In the genomic region with DNA sequence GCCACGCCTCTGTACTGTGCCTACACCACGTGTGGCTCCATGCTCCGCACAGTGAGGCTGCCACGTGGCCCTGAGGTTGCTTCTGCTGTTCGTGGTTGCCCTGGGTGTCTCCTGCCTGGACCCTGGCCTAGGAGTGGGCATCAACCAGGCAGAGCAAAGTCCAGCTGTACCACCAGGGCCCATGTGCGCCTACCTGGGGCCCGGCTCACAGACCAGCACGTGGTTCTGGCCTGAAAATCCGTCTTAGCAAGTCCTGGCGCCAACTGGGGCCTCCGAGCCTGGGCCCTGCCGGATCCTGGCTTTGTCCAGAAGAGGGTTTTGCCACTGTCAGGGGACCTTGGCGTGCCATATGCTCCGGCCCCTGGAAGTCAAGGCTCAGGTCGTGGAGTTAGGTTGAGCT, we compare ENCODE assay signal across 26 cellular contexts.
DNase-seq lines count a peak whose midpoint lies in the region; ATAC-seq, FAIRE-seq and TF ChIP-seq lines count a peak whose summit lies in the region.
"Had no signal": no experiment of that assay in that cellular context is flagged by ENCODE, and none has a peak within 500 bp of the region (broad histone marks: within the 10 kb centered on the region; RNA-seq: fewer than 3 reads in every experiment).

No MANE protein-coding gene starts in this region.

- no peak overlapping the region for H3K27ac ChIP-seq in K562 (ENCODE audit: extremely low read depth, low read depth, low read length)
- H3K27ac ChIP-seq: BLaER1 had no signal

- H3K4me2 ChIP-seq in K562 (ENCODE audit: insufficient read depth, low read length): no peak overlapping the region
- H3K4me2 ChIP-seq: BLaER1 had no signal

- ATAC-seq in stimulated activated naive CD8-positive, alpha-beta T cell treated with anti-CD3 and anti-CD28 coated beads, Interleukin-15, Interleukin-2, amounts not matched to agents 100 U/mL and 50 U/mL, for 24 hours: peak; percentile 6
- no peak for ATAC-seq in stimulated activated naive CD8-positive, alpha-beta T cell treated with anti-CD3 and anti-CD28 coated beads, Interleukin-15, amount 100 ng/mL, for 72 hours
- peak; percentile 25; the same call in 2 of the 3 replicates for ATAC-seq in K562
- ATAC-seq: GM12878 had no signal

- H3K9me3 ChIP-seq in K562 (replicated peaks; ENCODE audit: control insufficient read depth, insufficient read depth, low read depth, low read length): no peaks in the 10 kb centered on the region
- H3K9me3 ChIP-seq: BE2C, BLaER1 had no signal

- H3K9ac ChIP-seq in K562 (ENCODE audit: insufficient read depth in 1 of 2, low read depth in 2 of 2, low read length in 2 of 2): no peak overlapping the region; a peak in 1 of 4 replicates
- H3K9ac ChIP-seq: BLaER1 had no signal

- no peak for DNase-seq in stimulated activated naive CD8-positive, alpha-beta T cell treated with anti-CD3 and anti-CD28 coated beads, Interleukin-15, Interleukin-2, amounts not matched to agents 100 U/mL and 50 U/mL, for 24 hours
- DNase-seq in stimulated activated naive CD8-positive, alpha-beta T cell treated with anti-CD3 and anti-CD28 coated beads, Interleukin-15, amount 100 ng/mL, for 72 hours: no peak
- no peak for DNase-seq in K562 (ENCODE audit: extremely low read depth in 1 of 4, low spot score in 3 of 4)
- DNase-seq in LoVo (ENCODE audit: low spot score): no peak
- no peak for DNase-seq in HTR-8/SVneo (ENCODE audit: insufficient read length, low spot score)
- DNase-seq: 8988T; ACHN; BE2C; C1 segment of cervical spinal cord; CD4-positive, alpha-beta memory T cell; CD4-positive, CD25-positive, alpha-beta regulatory T cell; CD8-positive, alpha-beta memory T cell; COR-L47; DMS 273 treated with DMSO at 0.1 percent for 48 hours; DMS153; DMS53; DMS79; DND-41; EL; GDM1 had no signal

- H3K4me3 ChIP-seq in K562: no peak overlapping the region
- H3K4me3 ChIP-seq: BLaER1, GM12878 had no signal

- no peak for TF ChIP-seq POLR2A in K562 (conservative IDR thresholded peaks at IDR 0.05)

- H3K27ac Mint-ChIP-seq in stimulated activated naive CD8-positive, alpha-beta T cell treated with anti-CD3 and anti-CD28 coated beads, Interleukin-15, amount 100 ng/mL, for 72 hours: no peak overlapping the region
- H3K27ac Mint-ChIP-seq: CD14-positive monocyte; CD4-positive, alpha-beta memory T cell; CD4-positive, CD25-positive, alpha-beta regulatory T cell; CD8-positive, alpha-beta memory T cell had no signal

- no TSS peak for BruUV-seq in K562 (replicated peaks; lab: Mats Ljungman, UMichigan)

- H3K4me1 Mint-ChIP-seq in stimulated activated naive CD8-positive, alpha-beta T cell treated with anti-CD3 and anti-CD28 coated beads, Interleukin-15, amount 100 ng/mL, for 72 hours: no peaks in the 10 kb centered on the region
- H3K4me1 Mint-ChIP-seq: CD14-positive monocyte; CD4-positive, alpha-beta memory T cell; CD4-positive, CD25-positive, alpha-beta regulatory T cell; CD8-positive, alpha-beta memory T cell had no signal

- H3K9me3 Mint-ChIP-seq in stimulated activated naive CD8-positive, alpha-beta T cell treated with anti-CD3 and anti-CD28 coated beads, Interleukin-15, amount 100 ng/mL, for 72 hours: no peaks in the 10 kb centered on the region
- H3K9me3 Mint-ChIP-seq: CD14-positive monocyte; CD4-positive, alpha-beta memory T cell; CD4-positive, CD25-positive, alpha-beta regulatory T cell; CD8-positive, alpha-beta memory T cell had no signal

- H3K9me1 ChIP-seq in K562 (ENCODE audit: control insufficient read depth, insufficient read depth, low read length): no peaks in the 10 kb centered on the region

- WGBS in K562 (ENCODE audit: insufficient coverage, low coverage, missing lambda C conversion rate): 3% methylated on average over 15 of the region's 15 CpGs

- no peak overlapping the region for H2AFZ ChIP-seq in K562 (ENCODE audit: low read depth, low read length)

- peaks cover 7% of the 10 kb centered on the region; the same call in 1 of the 2 replicates for H4K20me1 ChIP-seq in K562 (replicated peaks; ENCODE audit: control insufficient read depth, insufficient read depth, low read length)

- no peak overlapping the region for H3K4me3 Mint-ChIP-seq in stimulated activated naive CD8-positive, alpha-beta T cell treated with anti-CD3 and anti-CD28 coated beads, Interleukin-15, amount 100 ng/mL, for 72 hours
- H3K4me3 Mint-ChIP-seq: CD14-positive monocyte; CD4-positive, alpha-beta memory T cell; CD4-positive, CD25-positive, alpha-beta regulatory T cell; CD8-positive, alpha-beta memory T cell had no signal

- CTCF ChIA-PET in K562 (lab: Yijun Ruan, JAX; ENCODE audit: low intra/inter-chr PET ratio): no interaction called here

- intact Hi-C loops in K562 (cut with micrococcal nuclease): no loop called here

- TF ChIP-seq CTCF in K562 (IDR thresholded peaks at IDR 0.05 in 2 of 3, conservative IDR thresholded peaks at IDR 0.05 in 1 of 3; ENCODE audit: insufficient read depth in 2 of 3, low read depth in 1 of 3, low read length in 3 of 3): no peak

- H3K4me1 ChIP-seq in K562 (replicated peaks in 1 of 2; ENCODE audit: control insufficient read depth in 2 of 2, insufficient read depth in 2 of 2, low read length in 2 of 2): peaks cover 0 to 10% of the 10 kb centered on the region in 2 experiments; a peak in 2 of 5 replicates
- H3K4me1 ChIP-seq: BE2C, BLaER1 had no signal

- no peak for TF ChIP-seq RAD21 in K562 (CRISPR knock-in tag; conservative IDR thresholded peaks at IDR 0.05 in 1 of 2, IDR thresholded peaks at IDR 0.05 in 1 of 2)

- FAIRE-seq in K562 (lab: Jason Lieb, UNC) (no peak), HTR-8/SVneo (lab: Jason Lieb, UNC) (no peak)
- FAIRE-seq: A204.1, GM12878, GM12892, GM18507 had no signal

- in situ Hi-C loops in K562 (cut with MboI): loop anchor here (25.0 kb wide), 1 partner anchor 221 kb away; no protein-coding TSS in a partner anchor

- H3K27me3 Mint-ChIP-seq in stimulated activated naive CD8-positive, alpha-beta T cell treated with anti-CD3 and anti-CD28 coated beads, Interleukin-15, amount 100 ng/mL, for 72 hours: no peaks in the 10 kb centered on the region
- H3K27me3 Mint-ChIP-seq: CD4-positive, alpha-beta memory T cell; CD4-positive, CD25-positive, alpha-beta regulatory T cell; CD8-positive, alpha-beta memory T cell had no signal

- H3K27me3 ChIP-seq in K562 (ENCODE audit: control insufficient read depth in 2 of 2, insufficient read depth in 2 of 2, low read length in 2 of 2): peaks cover 6 to 35% of the 10 kb centered on the region in 2 experiments; a peak in 3 of 5 replicates

- H3K36me3 ChIP-seq in K562 (ENCODE audit: control insufficient read depth, insufficient read depth, low read length): no peaks in the 10 kb centered on the region
- H3K36me3 ChIP-seq: BE2C, BLaER1 had no signal

- no peaks in the 10 kb centered on the region for H3K79me2 ChIP-seq in K562 (ENCODE audit: control insufficient read depth, insufficient read depth, low read length)

- POLR2A ChIA-PET in K562 (lab: Yijun Ruan, JAX): interaction anchor here (0.5 kb wide), 1 partner anchor 38 kb away, joined by 3 read pairs; no protein-coding TSS in a partner anchor

- TF ChIP-seq EP300 in K562 (IDR thresholded peaks at IDR 0.05; ENCODE audit: low read length): no peak

TF ChIP-seq in K562, 482 proteins besides CTCF, POLR2A, EP300 and RAD21:
- TF ChIP-seq, protein P1, sequence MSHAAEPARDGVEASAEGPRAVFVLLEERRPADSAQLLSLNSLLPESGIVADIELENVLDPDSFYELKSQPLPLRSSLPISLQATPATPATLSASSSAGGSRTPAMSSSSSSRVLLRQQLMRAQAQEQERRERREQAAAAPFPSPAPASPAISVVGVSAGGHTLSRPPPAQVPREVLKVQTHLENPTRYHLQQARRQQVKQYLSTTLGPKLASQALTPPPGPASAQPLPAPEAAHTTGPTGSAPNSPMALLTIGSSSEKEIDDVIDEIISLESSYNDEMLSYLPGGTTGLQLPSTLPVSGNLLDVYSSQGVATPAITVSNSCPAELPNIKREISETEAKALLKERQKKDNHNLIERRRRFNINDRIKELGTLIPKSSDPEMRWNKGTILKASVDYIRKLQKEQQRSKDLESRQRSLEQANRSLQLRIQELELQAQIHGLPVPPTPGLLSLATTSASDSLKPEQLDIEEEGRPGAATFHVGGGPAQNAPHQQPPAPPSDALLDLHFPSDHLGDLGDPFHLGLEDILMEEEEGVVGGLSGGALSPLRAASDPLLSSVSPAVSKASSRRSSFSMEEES (CRISPR knock-in tag; IDR thresholded peaks at IDR 0.05): no peak
- TF ChIP-seq, protein P2, sequence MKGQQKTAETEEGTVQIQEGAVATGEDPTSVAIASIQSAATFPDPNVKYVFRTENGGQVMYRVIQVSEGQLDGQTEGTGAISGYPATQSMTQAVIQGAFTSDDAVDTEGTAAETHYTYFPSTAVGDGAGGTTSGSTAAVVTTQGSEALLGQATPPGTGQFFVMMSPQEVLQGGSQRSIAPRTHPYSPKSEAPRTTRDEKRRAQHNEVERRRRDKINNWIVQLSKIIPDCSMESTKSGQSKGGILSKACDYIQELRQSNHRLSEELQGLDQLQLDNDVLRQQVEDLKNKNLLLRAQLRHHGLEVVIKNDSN (CRISPR knock-in tag; IDR thresholded peaks at IDR 0.05): peak; percentile 43; the same call in 1 of the 2 replicates
- TF ChIP-seq ZBTB17 (CRISPR knock-in tag; IDR thresholded peaks at IDR 0.05): no peak
- TF ChIP-seq L3MBTL2 (IDR thresholded peaks at IDR 0.05): peak; percentile 27; the same call in 1 of the 2 replicates
- TF ChIP-seq, protein P3, sequence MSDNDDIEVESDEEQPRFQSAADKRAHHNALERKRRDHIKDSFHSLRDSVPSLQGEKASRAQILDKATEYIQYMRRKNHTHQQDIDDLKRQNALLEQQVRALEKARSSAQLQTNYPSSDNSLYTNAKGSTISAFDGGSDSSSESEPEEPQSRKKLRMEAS (CRISPR knock-in tag; IDR thresholded peaks at IDR 0.05): peak; percentile 35; the same call in 1 of the 2 replicates
